Comparison of ENCODE assay signal across 1 cellular context in the genomic region with DNA sequence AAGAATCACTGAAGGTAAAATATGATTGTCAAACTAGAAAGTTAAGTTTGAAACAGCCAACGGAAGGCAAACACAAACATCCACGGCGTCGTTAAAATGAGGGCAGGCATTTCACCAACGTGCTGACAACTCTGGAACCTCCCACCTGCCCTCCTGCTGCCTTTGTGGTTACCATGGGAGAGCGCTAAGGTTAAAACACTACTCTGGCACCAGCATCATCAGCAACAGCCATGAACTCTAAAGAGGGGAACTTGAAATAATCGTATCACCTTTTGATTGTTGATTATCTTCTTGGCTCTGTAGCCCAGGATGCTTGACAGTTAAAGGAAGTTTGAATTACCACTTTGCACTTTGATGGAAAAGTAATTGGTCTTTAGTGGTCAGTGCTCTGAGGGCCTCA.
TF ChIP-seq lines count a peak whose summit lies in the region.

No MANE protein-coding gene starts in this region.

TF ChIP-seq in GM23338, 12 proteins besides CTCF, POLR2A, EP300 and RAD21:
- TF ChIP-seq REST (IDR thresholded peaks at IDR 0.05; ENCODE audit: unreplicated experiment), result no peak
- TF ChIP-seq EZH2 (IDR thresholded peaks at IDR 0.05; ENCODE audit: low read depth, unreplicated experiment), result no peak
- no peak for TF ChIP-seq JUNB (IDR thresholded peaks at IDR 0.05; ENCODE audit: unreplicated experiment)
- no peak for TF ChIP-seq NANOG (IDR thresholded peaks at IDR 0.05; ENCODE audit: borderline replicate concordance)
- no peak for TF ChIP-seq POLR2AphosphoS5 (IDR thresholded peaks at IDR 0.05; ENCODE audit: low read depth)
- no peak for TF ChIP-seq ZNF114 (CRISPR knock-in tag; IDR thresholded peaks at IDR 0.05)
- no peak for TF ChIP-seq STAT1 (IDR thresholded peaks at IDR 0.05; ENCODE audit: unreplicated experiment)
- no peak for TF ChIP-seq CREB1 (CRISPR knock-in tag; IDR thresholded peaks at IDR 0.05; ENCODE audit: low read depth)
- TF ChIP-seq EZH2phosphoT487 (IDR thresholded peaks at IDR 0.05; ENCODE audit: unreplicated experiment), result no peak
- TF ChIP-seq ZNF331 (CRISPR knock-in tag; IDR thresholded peaks at IDR 0.05; ENCODE audit: low read depth), result no peak
- TF ChIP-seq ZNF462 (CRISPR knock-in tag; IDR thresholded peaks at IDR 0.05), result no peak
- TF ChIP-seq, protein P1, sequence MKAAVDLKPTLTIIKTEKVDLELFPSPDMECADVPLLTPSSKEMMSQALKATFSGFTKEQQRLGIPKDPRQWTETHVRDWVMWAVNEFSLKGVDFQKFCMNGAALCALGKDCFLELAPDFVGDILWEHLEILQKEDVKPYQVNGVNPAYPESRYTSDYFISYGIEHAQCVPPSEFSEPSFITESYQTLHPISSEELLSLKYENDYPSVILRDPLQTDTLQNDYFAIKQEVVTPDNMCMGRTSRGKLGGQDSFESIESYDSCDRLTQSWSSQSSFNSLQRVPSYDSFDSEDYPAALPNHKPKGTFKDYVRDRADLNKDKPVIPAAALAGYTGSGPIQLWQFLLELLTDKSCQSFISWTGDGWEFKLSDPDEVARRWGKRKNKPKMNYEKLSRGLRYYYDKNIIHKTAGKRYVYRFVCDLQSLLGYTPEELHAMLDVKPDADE (IDR thresholded peaks at IDR 0.05), result no peak
